Comparison of ENCODE assay signal across 2 cellular contexts in genomic region chrX:108186811-108187210, GRCh38.
TF ChIP-seq lines count a peak whose summit lies in the region.

No MANE protein-coding gene starts in this region.

TF ChIP-seq in A549, 52 proteins besides CTCF, POLR2A, EP300 and RAD21 (continued from another document):
- TF ChIP-seq, protein P1, sequence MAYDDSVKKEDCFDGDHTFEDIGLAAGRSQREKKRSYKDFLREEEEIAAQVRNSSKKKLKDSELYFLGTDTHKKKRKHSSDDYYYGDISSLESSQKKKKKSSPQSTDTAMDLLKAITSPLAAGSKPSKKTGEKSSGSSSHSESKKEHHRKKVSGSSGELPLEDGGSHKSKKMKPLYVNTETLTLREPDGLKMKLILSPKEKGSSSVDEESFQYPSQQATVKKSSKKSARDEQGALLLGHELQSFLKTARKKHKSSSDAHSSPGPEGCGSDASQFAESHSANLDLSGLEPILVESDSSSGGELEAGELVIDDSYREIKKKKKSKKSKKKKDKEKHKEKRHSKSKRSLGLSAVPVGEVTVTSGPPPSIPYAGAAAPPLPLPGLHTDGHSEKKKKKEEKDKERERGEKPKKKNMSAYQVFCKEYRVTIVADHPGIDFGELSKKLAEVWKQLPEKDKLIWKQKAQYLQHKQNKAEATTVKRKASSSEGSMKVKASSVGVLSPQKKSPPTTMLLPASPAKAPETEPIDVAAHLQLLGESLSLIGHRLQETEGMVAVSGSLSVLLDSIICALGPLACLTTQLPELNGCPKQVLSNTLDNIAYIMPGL (CRISPR knock-in tag; IDR thresholded peaks at IDR 0.05; ENCODE audit: borderline replicate concordance) = no peak
- TF ChIP-seq HOXB5 (CRISPR knock-in tag; IDR thresholded peaks at IDR 0.05) = no peak
- TF ChIP-seq BHLHE40 (IDR thresholded peaks at IDR 0.05; ENCODE audit: low read depth, low read length) = no peak

TF ChIP-seq in HEK293, 187 proteins besides CTCF, POLR2A, EP300 and RAD21 (continued from another document and continues in another):
- TF ChIP-seq ZNF518A (tag by site-specific recombination; conservative IDR thresholded peaks at IDR 0.05; ENCODE audit: low read depth) (no peak), SCRT2 (tag by site-specific recombination; IDR thresholded peaks at IDR 0.05) (0 out of 2 replicates have a peak, but pooled peaks have one; percentile 81), ZNF404 (tag by site-specific recombination; IDR thresholded peaks at IDR 0.05) (no peak), ZNF354C (tag by site-specific recombination; IDR thresholded peaks at IDR 0.05; ENCODE audit: borderline replicate concordance, low read depth) (no peak), BCL11A (tag by site-specific recombination; IDR thresholded peaks at IDR 0.05; ENCODE audit: low read depth) (no peak), ZNF707 (tag by site-specific recombination; IDR thresholded peaks at IDR 0.05) (no peak), MYNN (tag by site-specific recombination; IDR thresholded peaks at IDR 0.05; ENCODE audit: borderline replicate concordance) (peak; percentile 45; the same call in 1 of the 2 replicates), KLF9 (tag by site-specific recombination; IDR thresholded peaks at IDR 0.05; ENCODE audit: low read depth) (no peak), BCL6B (tag by site-specific recombination; IDR thresholded peaks at IDR 0.05) (no peak), ZNF23 (tag by site-specific recombination; IDR thresholded peaks at IDR 0.05; ENCODE audit: borderline replicate concordance) (no peak), WT1 (tag by site-specific recombination; IDR thresholded peaks at IDR 0.05) (no peak), ZNF121 (tag by site-specific recombination; IDR thresholded peaks at IDR 0.05) (no peak), SP7 (tag by site-specific recombination; IDR thresholded peaks at IDR 0.05) (peak; percentile 93), ZNF510 (tag by site-specific recombination; IDR thresholded peaks at IDR 0.05; ENCODE audit: insufficient replicate concordance) (no peak), ZNF274 (IDR thresholded peaks at IDR 0.05; ENCODE audit: low read length) (no peak), ZNF274 (tag by site-specific recombination; IDR thresholded peaks at IDR 0.05; ENCODE audit: borderline replicate concordance) (no peak), ZBTB49 (tag by site-specific recombination; IDR thresholded peaks at IDR 0.05; ENCODE audit: low read depth) (no peak), ZNF558 (tag by site-specific recombination; IDR thresholded peaks at IDR 0.05) (no peak), ZSCAN30 (tag by site-specific recombination; IDR thresholded peaks at IDR 0.05) (no peak), ZBTB8A (tag by site-specific recombination; IDR thresholded peaks at IDR 0.05) (no peak), ZNF777 (tag by site-specific recombination; IDR thresholded peaks at IDR 0.05; ENCODE audit: borderline replicate concordance) (no peak), ZBTB17 (tag by site-specific recombination; IDR thresholded peaks at IDR 0.05) (no peak), ZNF138 (tag by site-specific recombination; IDR thresholded peaks at IDR 0.05; ENCODE audit: borderline replicate concordance) (no peak), HIC1 (tag by site-specific recombination; IDR thresholded peaks at IDR 0.05) (peak; percentile 39; the same call in 1 of the 2 replicates), GFI1B (tag by site-specific recombination; IDR thresholded peaks at IDR 0.05) (no peak), ZNF366 (tag by site-specific recombination; conservative IDR thresholded peaks at IDR 0.05) (0 out of 2 replicates have a peak, but pooled peaks have one; percentile 26), ZNF629 (tag by site-specific recombination; IDR thresholded peaks at IDR 0.05) (peak; percentile 33; the same call in 1 of the 2 replicates)
- TF ChIP-seq, protein P2, sequence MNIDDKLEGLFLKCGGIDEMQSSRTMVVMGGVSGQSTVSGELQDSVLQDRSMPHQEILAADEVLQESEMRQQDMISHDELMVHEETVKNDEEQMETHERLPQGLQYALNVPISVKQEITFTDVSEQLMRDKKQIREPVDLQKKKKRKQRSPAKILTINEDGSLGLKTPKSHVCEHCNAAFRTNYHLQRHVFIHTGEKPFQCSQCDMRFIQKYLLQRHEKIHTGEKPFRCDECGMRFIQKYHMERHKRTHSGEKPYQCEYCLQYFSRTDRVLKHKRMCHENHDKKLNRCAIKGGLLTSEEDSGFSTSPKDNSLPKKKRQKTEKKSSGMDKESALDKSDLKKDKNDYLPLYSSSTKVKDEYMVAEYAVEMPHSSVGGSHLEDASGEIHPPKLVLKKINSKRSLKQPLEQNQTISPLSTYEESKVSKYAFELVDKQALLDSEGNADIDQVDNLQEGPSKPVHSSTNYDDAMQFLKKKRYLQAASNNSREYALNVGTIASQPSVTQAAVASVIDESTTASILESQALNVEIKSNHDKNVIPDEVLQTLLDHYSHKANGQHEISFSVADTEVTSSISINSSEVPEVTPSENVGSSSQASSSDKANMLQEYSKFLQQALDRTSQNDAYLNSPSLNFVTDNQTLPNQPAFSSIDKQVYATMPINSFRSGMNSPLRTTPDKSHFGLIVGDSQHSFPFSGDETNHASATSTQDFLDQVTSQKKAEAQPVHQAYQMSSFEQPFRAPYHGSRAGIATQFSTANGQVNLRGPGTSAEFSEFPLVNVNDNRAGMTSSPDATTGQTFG (tag by site-specific recombination; IDR thresholded peaks at IDR 0.05; ENCODE audit: borderline replicate concordance) = no peak
- TF ChIP-seq, protein P3, sequence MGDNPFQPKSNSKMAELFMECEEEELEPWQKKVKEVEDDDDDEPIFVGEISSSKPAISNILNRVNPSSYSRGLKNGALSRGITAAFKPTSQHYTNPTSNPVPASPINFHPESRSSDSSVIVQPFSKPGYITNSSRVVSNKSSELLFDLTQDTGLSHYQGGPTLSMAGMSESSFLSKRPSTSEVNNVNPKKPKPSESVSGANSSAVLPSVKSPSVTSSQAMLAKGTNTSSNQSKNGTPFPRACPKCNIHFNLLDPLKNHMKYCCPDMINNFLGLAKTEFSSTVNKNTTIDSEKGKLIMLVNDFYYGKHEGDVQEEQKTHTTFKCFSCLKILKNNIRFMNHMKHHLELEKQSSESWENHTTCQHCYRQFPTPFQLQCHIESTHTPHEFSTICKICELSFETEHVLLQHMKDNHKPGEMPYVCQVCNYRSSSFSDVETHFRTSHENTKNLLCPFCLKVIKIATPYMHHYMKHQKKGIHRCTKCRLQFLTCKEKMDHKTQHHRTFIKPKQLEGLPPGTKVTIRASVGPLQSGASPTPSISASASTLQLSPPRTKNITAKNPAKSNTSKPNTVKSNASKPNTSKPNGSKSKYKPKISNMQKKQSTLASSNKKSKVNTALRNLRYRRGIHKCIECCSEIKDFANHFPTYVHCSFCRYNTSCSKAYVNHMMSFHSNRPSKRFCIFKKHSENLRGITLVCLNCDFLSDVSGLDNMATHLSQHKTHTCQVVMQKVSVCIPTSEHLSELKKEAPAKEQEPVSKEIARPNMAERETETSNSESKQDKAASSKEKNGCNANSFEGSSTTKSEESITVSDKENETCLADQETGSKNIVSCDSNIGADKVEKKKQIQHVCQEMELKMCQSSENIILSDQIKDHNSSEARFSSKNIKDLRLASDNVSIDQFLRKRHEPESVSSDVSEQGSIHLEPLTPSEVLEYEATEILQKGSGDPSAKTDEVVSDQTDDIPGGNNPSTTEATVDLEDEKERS (tag by site-specific recombination; IDR thresholded peaks at IDR 0.05) = no peak
- TF ChIP-seq, protein P4, sequence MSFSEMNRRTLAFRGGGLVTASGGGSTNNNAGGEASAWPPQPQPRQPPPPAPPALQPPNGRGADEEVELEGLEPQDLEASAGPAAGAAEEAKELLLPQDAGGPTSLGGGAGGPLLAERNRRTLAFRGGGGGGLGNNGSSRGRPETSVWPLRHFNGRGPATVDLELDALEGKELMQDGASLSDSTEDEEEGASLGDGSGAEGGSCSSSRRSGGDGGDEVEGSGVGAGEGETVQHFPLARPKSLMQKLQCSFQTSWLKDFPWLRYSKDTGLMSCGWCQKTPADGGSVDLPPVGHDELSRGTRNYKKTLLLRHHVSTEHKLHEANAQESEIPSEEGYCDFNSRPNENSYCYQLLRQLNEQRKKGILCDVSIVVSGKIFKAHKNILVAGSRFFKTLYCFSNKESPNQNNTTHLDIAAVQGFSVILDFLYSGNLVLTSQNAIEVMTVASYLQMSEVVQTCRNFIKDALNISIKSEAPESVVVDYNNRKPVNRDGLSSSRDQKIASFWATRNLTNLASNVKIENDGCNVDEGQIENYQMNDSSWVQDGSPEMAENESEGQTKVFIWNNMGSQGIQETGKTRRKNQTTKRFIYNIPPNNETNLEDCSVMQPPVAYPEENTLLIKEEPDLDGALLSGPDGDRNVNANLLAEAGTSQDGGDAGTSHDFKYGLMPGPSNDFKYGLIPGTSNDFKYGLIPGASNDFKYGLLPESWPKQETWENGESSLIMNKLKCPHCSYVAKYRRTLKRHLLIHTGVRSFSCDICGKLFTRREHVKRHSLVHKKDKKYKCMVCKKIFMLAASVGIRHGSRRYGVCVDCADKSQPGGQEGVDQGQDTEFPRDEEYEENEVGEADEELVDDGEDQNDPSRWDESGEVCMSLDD (tag by site-specific recombination; IDR thresholded peaks at IDR 0.05) = no peak
- TF ChIP-seq, protein P5, sequence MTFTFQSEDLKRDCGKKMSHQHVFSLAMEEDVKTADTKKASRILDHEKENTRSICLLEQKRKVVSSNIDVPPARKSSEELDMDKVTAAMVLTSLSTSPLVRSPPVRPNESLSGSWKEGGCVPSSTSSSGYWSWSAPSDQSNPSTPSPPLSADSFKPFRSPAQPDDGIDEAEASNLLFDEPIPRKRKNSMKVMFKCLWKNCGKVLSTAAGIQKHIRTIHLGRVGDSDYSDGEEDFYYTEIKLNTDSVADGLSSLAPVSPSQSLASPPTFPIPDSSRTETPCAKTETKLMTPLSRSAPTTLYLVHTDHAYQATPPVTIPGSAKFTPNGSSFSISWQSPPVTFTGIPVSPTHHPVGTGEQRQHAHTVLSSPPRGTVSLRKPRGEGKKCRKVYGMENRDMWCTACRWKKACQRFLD (tag by site-specific recombination; IDR thresholded peaks at IDR 0.05) = no peak
